19 cellular contexts compared by ENCODE assay signal in the genomic region with DNA sequence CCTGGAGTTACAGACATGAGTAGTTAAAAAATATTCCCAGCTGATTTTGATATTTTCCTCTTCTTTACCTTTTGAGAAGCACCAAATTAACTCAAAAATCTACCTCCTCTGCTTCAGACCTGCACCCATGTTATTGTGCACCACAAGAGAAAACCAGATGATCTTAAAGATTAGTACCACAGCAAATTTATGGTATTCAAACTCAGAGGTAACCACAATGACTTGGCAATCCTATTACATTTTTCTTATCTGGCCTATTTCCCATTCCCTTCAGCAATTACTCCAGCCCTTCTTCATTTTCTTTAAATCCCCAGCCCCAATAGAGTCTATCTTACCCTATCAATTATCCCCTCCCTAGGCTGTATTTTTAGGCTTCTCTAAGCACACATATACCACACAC.
DNase-seq lines count a peak whose midpoint lies in the region; ATAC-seq and TF ChIP-seq lines count a peak whose summit lies in the region.
"Had no signal": no experiment of that assay in that cellular context is flagged by ENCODE, and none has a peak within 500 bp of the region (broad histone marks: within the 10 kb centered on the region; RNA-seq: fewer than 3 reads in every experiment).

No MANE protein-coding gene starts in this region.

- dilution Hi-C loops in mammary epithelial cell (cut with HindIII; ENCODE audit: low sequenced_read_pairs): no loop called here

- no peak overlapping the region for H3K4me2 ChIP-seq in mammary epithelial cell (ENCODE audit: insufficient read depth, low read depth, low read length)

- no peak overlapping the region for H2AFZ ChIP-seq in mammary epithelial cell (ENCODE audit: low read depth, low read length)

- H3K4me3 ChIP-seq in mammary epithelial cell (replicated peaks in 1 of 3; ENCODE audit: insufficient read depth in 1 of 3, low read depth in 2 of 3, low read length in 3 of 3): no peak overlapping the region
- H3K4me3 ChIP-seq: stomach had no signal

- no peaks in the 10 kb centered on the region for H3K27me3 ChIP-seq in mammary epithelial cell (ENCODE audit: insufficient read depth, low read length)
- H3K27me3 ChIP-seq: stomach had no signal

- ATAC-seq in activated T-cell treated with anti-CD3 and anti-CD28 coated beads, Interleukin-2, amount 50 U/mL, for 72 hours (replicated peaks in 1 of 2): no peak
- ATAC-seq: HCT116, left lobe of liver had no signal

- BruUV-seq in mammary epithelial cell (replicated peaks; lab: Mats Ljungman, UMichigan): no TSS peak

- no peak for TF ChIP-seq CTCF in mammary epithelial cell (conservative IDR thresholded peaks at IDR 0.05 in 1 of 2, IDR thresholded peaks at IDR 0.05 in 1 of 2; ENCODE audit: extremely low read depth in 1 of 2, insufficient read depth in 1 of 2, low read depth in 1 of 2, low read length in 2 of 2)

- peak; percentile 58 for DNase-seq in EL
- DNase-seq in OCI-M1 (lab: John Stamatoyannopoulos, UW): peak; percentile 79
- peak; percentile 2 for DNase-seq in mammary epithelial cell
- DNase-seq in non-pigmented ciliary epithelial cell (ENCODE audit: low read depth): peak; percentile 36
- no peak for DNase-seq in SHP77 (lab: John Stamatoyannopoulos, UW)
- no peak for DNase-seq in activated T-cell treated with anti-CD3 and anti-CD28 coated beads, Interleukin-2, amount 50 U/mL, for 72 hours
- no peak for DNase-seq in C1 segment of cervical spinal cord (lab: John Stamatoyannopoulos, UW)
- DNase-seq in activated CD4-positive, alpha-beta T cell treated with anti-CD3 and anti-CD28 coated beads, Interleukin-2, amount 50 U/mL, for 1 hour: no peak
- DNase-seq: activated B cell treated with CpG ODN at 0.5 μM for 24 hours; activated naive CD4-positive, alpha-beta T cell treated with anti-CD3 and anti-CD28 coated beads, Interleukin-2, amount 10 ng/mL, durations not matched to agents 7 days and 5 days; CD4-positive, CD25-positive, alpha-beta regulatory T cell; DND-41; Karpas-422; NCI-H187; stimulated activated CD4-positive, alpha-beta T cell treated with anti-CD3 and anti-CD28 coated beads, Interleukin-12 subunit alpha, Interleukin-12 subunit beta, amount 100 ng/mL, for 4 hours; stomach had no signal

- H3K4me1 Mint-ChIP-seq in activated T-cell treated with anti-CD3 and anti-CD28 coated beads, Interleukin-2, amount 50 U/mL, for 72 hours (ENCODE audit: low read depth): no peaks in the 10 kb centered on the region
- H3K4me1 Mint-ChIP-seq: activated B cell treated with CpG ODN at 0.5 μM for 24 hours; activated naive CD4-positive, alpha-beta T cell treated with anti-CD3 and anti-CD28 coated beads, Interleukin-2, amount 10 ng/mL, durations not matched to agents 7 days and 5 days; CD4-positive, CD25-positive, alpha-beta regulatory T cell had no signal

- no peaks in the 10 kb centered on the region for H3K27me3 Mint-ChIP-seq in activated T-cell treated with anti-CD3 and anti-CD28 coated beads, Interleukin-2, amount 50 U/mL, for 72 hours (ENCODE audit: low read depth)
- H3K27me3 Mint-ChIP-seq: activated B cell treated with CpG ODN at 0.5 μM for 24 hours; activated naive CD4-positive, alpha-beta T cell treated with anti-CD3 and anti-CD28 coated beads, Interleukin-2, amount 10 ng/mL, durations not matched to agents 7 days and 5 days; CD4-positive, CD25-positive, alpha-beta regulatory T cell had no signal

- H3K27ac Mint-ChIP-seq in activated T-cell treated with anti-CD3 and anti-CD28 coated beads, Interleukin-2, amount 50 U/mL, for 72 hours: no peak overlapping the region
- H3K27ac Mint-ChIP-seq: activated B cell treated with CpG ODN at 0.5 μM for 24 hours; activated naive CD4-positive, alpha-beta T cell treated with anti-CD3 and anti-CD28 coated beads, Interleukin-2, amount 10 ng/mL, durations not matched to agents 7 days and 5 days; CD4-positive, CD25-positive, alpha-beta regulatory T cell had no signal

- no peak overlapping the region for H3K27ac ChIP-seq in mammary epithelial cell (ENCODE audit: insufficient read depth, low read depth, low read length)
- H3K27ac ChIP-seq: epithelial cell of prostate, stomach had no signal

- intact Hi-C loops in mammary epithelial cell (cut with micrococcal nuclease): no loop called here

- no peak overlapping the region for H3K9ac ChIP-seq in mammary epithelial cell (ENCODE audit: insufficient read depth, low read length)

- peaks cover 6 to 9% of the 10 kb centered on the region in 2 donors for H3K9me3 Mint-ChIP-seq in activated T-cell treated with anti-CD3 and anti-CD28 coated beads, Interleukin-2, amount 50 U/mL, for 72 hours

- H3K79me2 ChIP-seq in mammary epithelial cell (ENCODE audit: insufficient read depth, low read length): no peaks in the 10 kb centered on the region

- H3K4me3 Mint-ChIP-seq in activated T-cell treated with anti-CD3 and anti-CD28 coated beads, Interleukin-2, amount 50 U/mL, for 72 hours: no peak overlapping the region
- H3K4me3 Mint-ChIP-seq: activated B cell treated with CpG ODN at 0.5 μM for 24 hours; activated naive CD4-positive, alpha-beta T cell treated with anti-CD3 and anti-CD28 coated beads, Interleukin-2, amount 10 ng/mL, durations not matched to agents 7 days and 5 days; CD4-positive, CD25-positive, alpha-beta regulatory T cell had no signal

- H3K36me3 ChIP-seq in mammary epithelial cell (ENCODE audit: insufficient read depth, low read length): no peaks in the 10 kb centered on the region
- H3K36me3 ChIP-seq: stomach had no signal

- no peaks in the 10 kb centered on the region for H3K9me3 ChIP-seq in mammary epithelial cell (replicated peaks; ENCODE audit: insufficient read depth, low read length)
- H3K9me3 ChIP-seq: stomach had no signal

- H3K4me1 ChIP-seq in mammary epithelial cell (ENCODE audit: insufficient read depth, low read length): no peaks in the 10 kb centered on the region
- H3K4me1 ChIP-seq: stomach had no signal

- CTCF ChIA-PET in mammary epithelial cell (lab: Charles Lee; ENCODE audit: low non-redundant PET): no interaction called here

- in situ Hi-C loops in mammary epithelial cell (cut with MboI; ENCODE audit: low sequenced_read_pairs in 2 of 2): no loop called here

- H4K20me1 ChIP-seq in mammary epithelial cell (ENCODE audit: insufficient read depth, low read length): no peaks in the 10 kb centered on the region

- no peaks in the 10 kb centered on the region for H3K36me3 Mint-ChIP-seq in activated T-cell treated with anti-CD3 and anti-CD28 coated beads, Interleukin-2, amount 50 U/mL, for 72 hours (ENCODE audit: insufficient read depth in 2 of 2)
- H3K36me3 Mint-ChIP-seq: activated naive CD4-positive, alpha-beta T cell treated with anti-CD3 and anti-CD28 coated beads, Interleukin-2, amount 10 ng/mL, durations not matched to agents 7 days and 5 days; CD4-positive, CD25-positive, alpha-beta regulatory T cell had no signal

Comparison
In these comparisons a context has a peak if more than half of its experiments do, and no peak if none do; other contexts are left out.
1. DNase-seq: peak in EL (single experiment), OCI-M1 (single experiment), mammary epithelial cell (single experiment) and non-pigmented ciliary epithelial cell (single experiment); none in SHP77 (0 of 2), activated T-cell treated with anti-CD3 and anti-CD28 coated beads, Interleukin-2, amount 50 U/mL, for 72 hours (0 of 2), C1 segment of cervical spinal cord (0 of 14) and activated CD4-positive, alpha-beta T cell treated with anti-CD3 and anti-CD28 coated beads, Interleukin-2, amount 50 U/mL, for 1 hour (single experiment).